Comparison of ENCODE assay signal across 20 cellular contexts in genomic region chr9:107782789-107783188, GRCh38.
"Had no signal": no experiment of that assay in that cellular context is flagged by ENCODE, and none has a peak within 500 bp of the region (broad histone marks: within the 10 kb centered on the region; RNA-seq: fewer than 3 reads in every experiment).

No MANE protein-coding gene starts in this region.

- H3K4me3 Mint-ChIP-seq: activated CD4-positive, alpha-beta T cell treated with anti-CD3 and anti-CD28 coated beads, Interleukin-2, amount 10 ng/mL, durations not matched to agents 24 days and 14 days; activated naive CD4-positive, alpha-beta T cell treated with anti-CD3 and anti-CD28 coated beads for 36 hours; endodermal cell; naive thymus-derived CD8-positive, alpha-beta T cell; stimulated activated memory B cell treated with anti-CD40 and anti-IgM and Interleukin-4, amounts not matched to agents 10 μg/mL and 1 μg/mL and 100 μg/mL, for 72 hours had no signal

- ATAC-seq: foreskin keratinocyte; mucosa of descending colon; naive thymus-derived CD8-positive, alpha-beta T cell; right lobe of liver; stimulated activated memory B cell treated with anti-CD40 and anti-IgM and Interleukin-4, amounts not matched to agents 10 μg/mL and 1 μg/mL and 100 μg/mL, for 72 hours had no signal

- H3K36me3 Mint-ChIP-seq: naive thymus-derived CD8-positive, alpha-beta T cell; stimulated activated memory B cell treated with anti-CD40 and anti-IgM and Interleukin-4, amounts not matched to agents 10 μg/mL and 1 μg/mL and 100 μg/mL, for 72 hours had no signal

- H3K4me1 Mint-ChIP-seq: activated CD4-positive, alpha-beta T cell treated with anti-CD3 and anti-CD28 coated beads, Interleukin-2, amount 10 ng/mL, durations not matched to agents 24 days and 14 days; endodermal cell; naive thymus-derived CD8-positive, alpha-beta T cell; stimulated activated memory B cell treated with anti-CD40 and anti-IgM and Interleukin-4, amounts not matched to agents 10 μg/mL and 1 μg/mL and 100 μg/mL, for 72 hours had no signal

- H3K4me3 ChIP-seq: mucosa of descending colon, right lobe of liver, spleen, tibial nerve, vagina had no signal

- H3K27ac ChIP-seq: foreskin keratinocyte, right lobe of liver, tibial nerve, vagina had no signal

- H3K36me3 ChIP-seq: right lobe of liver, spleen, tibial nerve, vagina had no signal

- H3K9me3 ChIP-seq: mucosa of descending colon, right lobe of liver, spleen, tibial nerve, vagina had no signal

- DNase-seq: activated CD4-positive, alpha-beta T cell treated with anti-CD3 and anti-CD28 coated beads, Interleukin-2, amount 10 ng/mL, durations not matched to agents 24 days and 14 days; activated CD8-positive, alpha-beta memory T cell treated with anti-CD3 and anti-CD28 coated beads for 24 hours; activated naive CD4-positive, alpha-beta T cell treated with anti-CD3 and anti-CD28 coated beads for 36 hours; central memory CD4-positive, alpha-beta T cell; cortex of kidney; endodermal cell; erythroblast; foreskin keratinocyte; head of caudate nucleus; mammary epithelial cell; mucosa of descending colon; naive thymus-derived CD8-positive, alpha-beta T cell; occipital lobe; right lobe of liver; spleen; stimulated activated CD4-positive, alpha-beta T cell treated with anti-CD3 and anti-CD28 coated beads, Interleukin-1b, Interleukin-23, amount 100 ng/mL, for 48 hours had no signal

- H3K27me3 Mint-ChIP-seq: activated CD4-positive, alpha-beta T cell treated with anti-CD3 and anti-CD28 coated beads, Interleukin-2, amount 10 ng/mL, durations not matched to agents 24 days and 14 days; naive thymus-derived CD8-positive, alpha-beta T cell; stimulated activated memory B cell treated with anti-CD40 and anti-IgM and Interleukin-4, amounts not matched to agents 10 μg/mL and 1 μg/mL and 100 μg/mL, for 72 hours had no signal

- H3K9me3 Mint-ChIP-seq: activated naive CD4-positive, alpha-beta T cell treated with anti-CD3 and anti-CD28 coated beads for 36 hours; endodermal cell; stimulated activated memory B cell treated with anti-CD40 and anti-IgM and Interleukin-4, amounts not matched to agents 10 μg/mL and 1 μg/mL and 100 μg/mL, for 72 hours had no signal

- H3K27ac Mint-ChIP-seq: activated CD4-positive, alpha-beta T cell treated with anti-CD3 and anti-CD28 coated beads, Interleukin-2, amount 10 ng/mL, durations not matched to agents 24 days and 14 days; activated naive CD4-positive, alpha-beta T cell treated with anti-CD3 and anti-CD28 coated beads for 36 hours; endodermal cell; naive thymus-derived CD8-positive, alpha-beta T cell; progenitor cell of endocrine pancreas; stimulated activated memory B cell treated with anti-CD40 and anti-IgM and Interleukin-4, amounts not matched to agents 10 μg/mL and 1 μg/mL and 100 μg/mL, for 72 hours had no signal

- H3K27me3 ChIP-seq: foreskin keratinocyte, right lobe of liver, spleen, tibial nerve, vagina had no signal

- H3K4me1 ChIP-seq: foreskin keratinocyte, right lobe of liver, vagina had no signal
